In the genomic region with DNA sequence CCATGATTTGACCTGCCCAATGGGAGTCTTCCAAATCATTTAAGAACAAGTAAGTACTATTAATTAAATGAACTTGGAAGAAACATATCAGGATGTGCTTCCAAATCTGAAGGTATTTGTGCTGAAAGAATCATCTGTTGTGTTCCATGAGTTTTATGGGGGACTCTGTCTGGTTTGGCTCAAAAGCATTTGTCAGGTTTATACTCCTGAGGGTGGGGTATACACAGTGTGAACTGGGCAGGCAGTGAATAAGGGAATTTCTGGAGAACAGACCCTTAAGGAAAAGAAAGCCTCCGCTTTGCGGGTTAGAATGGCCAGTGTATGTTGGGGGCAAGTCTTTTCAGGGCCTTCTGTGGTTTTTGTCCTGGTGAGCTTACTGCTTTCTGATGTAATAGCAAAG, we compare ENCODE assay signal across 29 cellular contexts.
"Had no signal": no experiment of that assay in that cellular context is flagged by ENCODE, and none has a peak within 500 bp of the region (broad histone marks: within the 10 kb centered on the region; RNA-seq: fewer than 3 reads in every experiment).

No MANE protein-coding gene starts in this region.

- ATAC-seq: activated CD8-positive, alpha-beta T cell treated with anti-CD3 and anti-CD28 coated beads for 36 hours; activated naive CD8-positive, alpha-beta T cell treated with anti-CD3 and anti-CD28 coated beads, Interleukin-2, amount 50 U/mL, for 24 hours; left colon; naive thymus-derived CD8-positive, alpha-beta T cell; right cardiac atrium; stimulated activated naive CD8-positive, alpha-beta T cell treated with anti-CD3 and anti-CD28 coated beads, Interleukin-15, Interleukin-2, amounts not matched to agents 100 U/mL and 50 U/mL, for 24 hours had no signal

- H3K4me1 ChIP-seq: colonic mucosa, testis had no signal

- H3K9me3 Mint-ChIP-seq: activated B cell treated with CpG ODN at 0.5 μM for 24 hours; activated CD8-positive, alpha-beta T cell treated with anti-CD3 and anti-CD28 coated beads for 36 hours; activated naive CD4-positive, alpha-beta T cell treated with anti-CD3 and anti-CD28 coated beads, Interleukin-2, amount 50 U/mL, for 24 hours; activated naive CD8-positive, alpha-beta T cell treated with anti-CD3 and anti-CD28 coated beads, Interleukin-2, amount 50 U/mL, for 24 hours; central memory CD8-positive, alpha-beta T cell; naive thymus-derived CD8-positive, alpha-beta T cell; neural crest cell; T-helper 2 cell treated with Interferon-gamma antibody and Interleukin-4, amounts not matched to agents 5 μg/mL and 100 μg/mL, for 36 hours had no signal

- H3K9ac ChIP-seq: parathyroid adenoma had no signal

- H3K4me3 ChIP-seq: colonic mucosa, dorsolateral prefrontal cortex, testis, transverse colon had no signal

- H3K4me3 Mint-ChIP-seq: activated B cell treated with CpG ODN at 0.5 μM for 24 hours; activated CD8-positive, alpha-beta T cell treated with anti-CD3 and anti-CD28 coated beads for 36 hours; activated naive CD4-positive, alpha-beta T cell treated with anti-CD3 and anti-CD28 coated beads, Interleukin-2, amount 50 U/mL, for 24 hours; activated naive CD8-positive, alpha-beta T cell treated with anti-CD3 and anti-CD28 coated beads, Interleukin-2, amount 50 U/mL, for 24 hours; central memory CD8-positive, alpha-beta T cell; naive thymus-derived CD8-positive, alpha-beta T cell; neural crest cell; T-helper 2 cell treated with Interferon-gamma antibody and Interleukin-4, amounts not matched to agents 5 μg/mL and 100 μg/mL, for 36 hours had no signal

- H3K27ac ChIP-seq: colonic mucosa, dorsolateral prefrontal cortex, parathyroid adenoma, testis had no signal

- H3K36me3 ChIP-seq: colonic mucosa had no signal

- H3K9me3 ChIP-seq: colonic mucosa, testis, transverse colon had no signal

- DNase-seq: activated B cell treated with CpG ODN at 0.5 μM for 24 hours; activated CD4-positive, alpha-beta T cell treated with anti-CD3 and anti-CD28 coated beads, Interleukin-2, amount 50 U/mL, for 1 hour; activated CD8-positive, alpha-beta T cell treated with anti-CD3 and anti-CD28 coated beads for 36 hours; activated naive CD8-positive, alpha-beta T cell treated with anti-CD3 and anti-CD28 coated beads, Interleukin-2, amount 50 U/mL, for 24 hours; activated T-cell treated with anti-CD3 and anti-CD28 coated beads, Interleukin-2, amount 50 U/mL, for 48 hours; amygdala; colonic mucosa; dorsolateral prefrontal cortex; effector memory CD4-positive, alpha-beta T cell; erythroblast; foreskin fibroblast; head of caudate nucleus; hippocampal formation; left colon; mammary epithelial cell; naive thymus-derived CD8-positive, alpha-beta T cell; nucleus accumbens; right cardiac atrium; stimulated activated CD4-positive, alpha-beta T cell treated with anti-CD3 and anti-CD28 coated beads, Interleukin-2, amount 100 ng/mL, for 48 hours; stimulated activated naive CD8-positive, alpha-beta T cell treated with anti-CD3 and anti-CD28 coated beads, Interleukin-15, Interleukin-2, amounts not matched to agents 100 U/mL and 50 U/mL, for 24 hours; T-helper 1 cell; testis; transverse colon had no signal

- H3K27me3 ChIP-seq: colonic mucosa, dorsolateral prefrontal cortex, testis had no signal

- H3K27ac Mint-ChIP-seq: activated B cell treated with CpG ODN at 0.5 μM for 24 hours; activated CD8-positive, alpha-beta T cell treated with anti-CD3 and anti-CD28 coated beads for 36 hours; activated naive CD4-positive, alpha-beta T cell treated with anti-CD3 and anti-CD28 coated beads, Interleukin-2, amount 50 U/mL, for 24 hours; activated naive CD8-positive, alpha-beta T cell treated with anti-CD3 and anti-CD28 coated beads, Interleukin-2, amount 50 U/mL, for 24 hours; activated T-helper 2 cell treated with anti-CD3 and anti-CD28 coated beads, Interferon-gamma antibody, Interleukin-2, Interleukin-4, amounts not matched to agents 10 μg/mL and 5 μg/mL and 100 μg/mL, durations not matched to agents 14 hours and 24 hours and 36 hours; naive thymus-derived CD8-positive, alpha-beta T cell; T-helper 2 cell treated with Interferon-gamma antibody and Interleukin-4, amounts not matched to agents 5 μg/mL and 100 μg/mL, for 36 hours had no signal

- H2AFZ ChIP-seq: parathyroid adenoma had no signal
